In the genomic region with DNA sequence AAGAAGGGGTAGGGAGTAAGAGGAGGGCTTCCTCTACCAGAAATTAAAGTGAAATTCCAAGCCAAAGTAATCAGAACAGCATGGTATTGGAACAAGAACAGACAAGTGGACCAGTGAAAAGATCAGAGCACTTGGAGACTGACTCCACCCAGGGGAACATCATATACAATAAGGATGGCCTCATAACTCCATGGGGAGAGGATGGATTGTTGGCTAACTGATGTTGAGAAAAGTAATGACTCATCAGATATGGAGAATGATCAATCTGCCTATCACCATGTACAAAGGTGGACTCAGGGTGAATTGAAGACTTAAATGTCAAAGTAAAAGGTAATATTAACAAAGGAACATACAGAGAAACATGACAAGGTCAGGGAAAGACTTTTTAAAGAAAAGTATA, we compare ENCODE assay signal across 34 cellular contexts. TPM values are rescaled to one million over a fixed set of nuclear protein-coding genes. Genes with fewer than 3 reads are reported as not detected.
"Had no signal": no experiment of that assay in that cellular context is flagged by ENCODE, and none has a peak within 500 bp of the region (broad histone marks: within the 10 kb centered on the region; RNA-seq: fewer than 3 reads in every experiment).

No MANE protein-coding gene starts in this region.

- H3K27me3 ChIP-seq: brain microvascular endothelial cell, Peyer's patch had no signal

- H3K4me1 ChIP-seq: Peyer's patch had no signal

- H3K27ac ChIP-seq: brain microvascular endothelial cell, Peyer's patch, WERI-Rb-1 had no signal

- H3K9me3 ChIP-seq: Peyer's patch had no signal

- H3K36me3 ChIP-seq: brain microvascular endothelial cell, Peyer's patch, WERI-Rb-1 had no signal

- ATAC-seq: activated CD8-positive, alpha-beta T cell treated with anti-CD3 and anti-CD28 coated beads for 36 hours; activated T-cell treated with anti-CD3 and anti-CD28 coated beads, Interleukin-2, amount 50 U/mL, for 72 hours; activated T-helper 17 cell treated with anti-CD3 and anti-CD28 coated beads, Interleukin-2, amount 50 U/mL, for 72 hours; PC-3 had no signal

- DNase-seq: activated CD4-positive, alpha-beta T cell treated with anti-CD3 and anti-CD28 coated beads, Interleukin-2, amount 10 ng/mL, durations not matched to agents 24 days and 14 days; activated CD4-positive, alpha-beta T cell treated with anti-CD3 and anti-CD28 coated beads, Interleukin-2, amount 50 U/mL, for 4 hours; activated CD8-positive, alpha-beta T cell treated with anti-CD3 and anti-CD28 coated beads for 36 hours; activated effector memory CD4-positive, alpha-beta T cell treated with anti-CD3 and anti-CD28 coated beads, Interleukin-2, amount 50 U/mL, for 16 hours; activated naive CD4-positive, alpha-beta T cell; activated naive CD4-positive, alpha-beta T cell treated with anti-CD3 and anti-CD28 coated beads, Interleukin-2, amount 50 U/mL, for 16 hours; activated naive CD8-positive, alpha-beta T cell treated with anti-CD3 and anti-CD28 coated beads for 36 hours; activated T-cell treated with anti-CD3 and anti-CD28 coated beads, Interleukin-2, amount 50 U/mL, for 1 hour; activated T-cell treated with anti-CD3 and anti-CD28 coated beads, Interleukin-2, amount 50 U/mL, for 72 hours; amniotic stem cell; aorta; brain microvascular endothelial cell; cerebellar nuclear complex; NCI-H1105; NCI-H1417 treated with DMSO at 0.1 percent for 48 hours; NCI-H187 treated with DMSO at 0.1 percent for 48 hours; NCI-H2081; NCI-H2171 treated with DMSO at 0.1 percent for 48 hours; NCI-H2227 treated with DMSO at 0.1 percent for 48 hours; NCI-H446 treated with DMSO at 0.1 percent for 48 hours; NCI-H524; NCI-H69; NCI-H82; PC-3; Peyer's patch; Right ventricle myocardium superior; RPMI8226; SW 1271; T-helper 1 cell; T-helper 2 cell; T-helper 9 cell; WERI-Rb-1 had no signal

- H3K4me3 ChIP-seq: Peyer's patch had no signal

RNA-seq across cellular contexts. Expression of a gene that starts 12.8 kb away (rescaled TPM):
- total RNA-seq: activated CD4-positive, alpha-beta T cell treated with anti-CD3 and anti-CD28 coated beads, Interleukin-2, amount 10 ng/mL, durations not matched to agents 24 days and 14 days; activated CD8-positive, alpha-beta memory T cell treated with anti-CD3 and anti-CD28 coated beads for 36 hours; activated CD8-positive, alpha-beta T cell treated with anti-CD3 and anti-CD28 coated beads for 36 hours; activated naive CD8-positive, alpha-beta T cell treated with anti-CD3 and anti-CD28 coated beads for 36 hours; activated T-cell treated with anti-CD3 and anti-CD28 coated beads, Interleukin-2, amount 50 U/mL, for 72 hours had no signal
